ENCODE assay signal across 23 cellular contexts in the genomic region with DNA sequence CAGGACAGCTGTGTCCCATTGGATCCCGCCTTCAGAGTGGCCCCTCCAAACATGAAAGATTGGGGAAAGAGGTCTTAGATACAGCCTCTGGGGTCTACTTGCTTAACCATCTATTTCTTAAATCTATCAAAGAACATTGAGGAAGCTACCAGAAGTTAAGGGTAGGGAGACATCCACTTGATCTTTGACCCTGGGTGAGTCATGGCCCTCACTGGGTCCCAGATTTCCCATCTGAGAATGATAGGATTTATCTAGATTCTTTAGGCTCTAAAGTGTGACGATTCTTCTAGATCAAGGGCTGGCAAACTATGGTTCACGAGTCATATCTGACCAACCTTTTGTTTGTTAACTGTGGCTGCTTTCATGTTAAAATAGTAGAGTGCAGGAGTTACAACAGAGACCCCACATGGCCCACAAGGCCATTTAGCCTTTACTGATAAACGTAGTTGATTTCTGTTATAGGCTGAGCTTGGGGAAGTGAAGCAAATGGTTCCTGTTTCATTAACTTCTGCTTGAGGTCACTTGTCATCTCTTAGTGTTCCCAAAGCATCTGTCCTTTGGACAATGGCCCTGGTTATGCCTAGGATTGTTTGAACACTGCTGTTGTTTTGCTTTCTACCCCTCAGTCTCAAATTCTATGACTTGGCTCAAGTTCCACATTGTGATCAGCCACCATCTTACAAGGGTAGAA. TPM values are rescaled to one million over a fixed set of nuclear protein-coding genes. Genes with fewer than 3 reads are reported as not detected.
DNase-seq lines count a peak whose midpoint lies in the region; ATAC-seq, FAIRE-seq and TF ChIP-seq lines count a peak whose summit lies in the region.
"Had no signal": no experiment of that assay in that cellular context is flagged by ENCODE, and none has a peak within 500 bp of the region (broad histone marks: within the 10 kb centered on the region; RNA-seq: fewer than 3 reads in every experiment).

No MANE protein-coding gene starts in this region.

- no peak overlapping the region for H3K4me2 ChIP-seq in PC-3 (ENCODE audit: low read length)
- no peak overlapping the region for H3K4me2 ChIP-seq in hepatocyte

- H3K27ac ChIP-seq in right cardiac atrium (ENCODE audit: low read length) (no peak overlapping the region), PC-3 (ENCODE audit: low read length) (no peak overlapping the region), hepatocyte (peak overlapping the region; percentile 53)
- H3K27ac ChIP-seq: neutrophil, right atrium auricular region had no signal

- CTCF ChIA-PET in PC-3 (lab: Charles Lee), result no interaction called here

- DNase-seq in Right ventricle myocardium superior, result no peak
- DNase-seq in right cardiac atrium, result no peak
- DNase-seq in PC-3, result peak; percentile 5
- no peak for DNase-seq in hepatocyte (ENCODE audit: low spot score)
- no peak for DNase-seq in omental fat pad (ENCODE audit: low spot score)
- no peak for DNase-seq in hippocampal formation (lab: John Stamatoyannopoulos, UW)
- DNase-seq in left lobe of liver (ENCODE audit: low spot score), result no peak
- no peak for DNase-seq in D721Med (ENCODE audit: insufficient read length, low spot score)
- DNase-seq: 8988T; activated CD4-positive, alpha-beta T cell treated with anti-CD3 and anti-CD28 coated beads, Interleukin-2, amount 10 ng/mL, durations not matched to agents 24 days and 14 days; activated effector memory CD4-positive, alpha-beta T cell treated with anti-CD3 and anti-CD28 coated beads, Interleukin-2, amount 50 U/mL, for 16 hours; BE2C; dermis blood vessel endothelial cell; head of caudate nucleus; NCI-H1092 treated with DMSO at 0.1 percent for 48 hours; NCI-H2081 treated with DMSO at 0.1 percent for 48 hours; NK-92 treated with Interleukin-12 subunit alpha and Interleukin-12 subunit beta, amount 100 ng/mL, for 24 hours; T-helper 1 cell had no signal

- no peaks in the 10 kb centered on the region for H3F3A ChIP-seq in PC-3 (ENCODE audit: low read length, unreplicated experiment)

- FAIRE-seq in D721Med (lab: Jason Lieb, UNC), result no peak
- FAIRE-seq: H54, K562 had no signal

- H3K9me3 ChIP-seq in right cardiac atrium (ENCODE audit: control insufficient read depth, low read length) (no peaks in the 10 kb centered on the region), PC-3 (ENCODE audit: low read length) (no peaks in the 10 kb centered on the region), hepatocyte (ENCODE audit: low read depth) (no peaks in the 10 kb centered on the region)
- H3K9me3 ChIP-seq: BE2C, neutrophil, right atrium auricular region had no signal

- H3K9me2 ChIP-seq in PC-3 (replicated peaks; ENCODE audit: low read length) (no peaks in the 10 kb centered on the region), hepatocyte (replicated peaks; ENCODE audit: insufficient read depth) (no peaks in the 10 kb centered on the region)

- BruUV-seq in PC-3 (replicated peaks; lab: Mats Ljungman, UMichigan), result no TSS peak

- H3K4me3 ChIP-seq in right cardiac atrium (ENCODE audit: low read length) (no peak overlapping the region), PC-3 (ENCODE audit: low read length) (no peak overlapping the region), hepatocyte (no peak overlapping the region)
- H3K4me3 ChIP-seq: K562, right atrium auricular region had no signal

- 78% methylated on average over 4 of the region's 4 CpGs for WGBS in right cardiac atrium
- 71% methylated on average over 4 of the region's 4 CpGs for WGBS in hepatocyte (ENCODE audit: low lambda C conversion rate, missing lambda C conversion rate)

- H2AFZ ChIP-seq in PC-3 (ENCODE audit: low read length) (no peak overlapping the region), hepatocyte (no peak overlapping the region)

- ATAC-seq in Right ventricle myocardium superior (ENCODE audit: poor library complexity) (peak; percentile 37), right cardiac atrium (no peak), PC-3 (no peak), omental fat pad (ENCODE audit: low FRiP score) (no peak), left lobe of liver (no peak)
- ATAC-seq: K562 had no signal

- POLR2A ChIA-PET in PC-3 (lab: Charles Lee; ENCODE audit: unreplicated experiment), result no interaction called here

- no peaks in the 10 kb centered on the region for H4K20me1 ChIP-seq in PC-3 (ENCODE audit: low read length)
- no peaks in the 10 kb centered on the region for H4K20me1 ChIP-seq in hepatocyte (ENCODE audit: insufficient read depth, poor library complexity, severe bottlenecking)

- H3K4me1 ChIP-seq in right cardiac atrium (ENCODE audit: control insufficient read depth, insufficient read depth, low read length) (no peaks in the 10 kb centered on the region), PC-3 (ENCODE audit: insufficient read depth, low read length) (no peaks in the 10 kb centered on the region; the same call in 1 of the 2 replicates), hepatocyte (ENCODE audit: insufficient read depth) (no peaks in the 10 kb centered on the region)
- H3K4me1 ChIP-seq: BE2C, right atrium auricular region had no signal

- H3K9ac ChIP-seq in PC-3 (ENCODE audit: low read length), result no peak overlapping the region

- H3K36me3 ChIP-seq in PC-3 (ENCODE audit: low read depth, low read length) (no peaks in the 10 kb centered on the region), hepatocyte (replicated peaks; ENCODE audit: insufficient read depth, low read depth) (no peaks in the 10 kb centered on the region)
- H3K36me3 ChIP-seq: BE2C, neutrophil, right atrium auricular region had no signal

- TF ChIP-seq CTCF in PC-3 (conservative IDR thresholded peaks at IDR 0.05; ENCODE audit: low read depth, low read length), result no peak
- TF ChIP-seq CTCF in hepatocyte (IDR thresholded peaks at IDR 0.05; ENCODE audit: poor library complexity), result no peak
- no peak for TF ChIP-seq CTCF in omental fat pad (IDR thresholded peaks at IDR 0.05)
- no peak for TF ChIP-seq CTCF in D721Med (IDR thresholded peaks at IDR 0.05; ENCODE audit: insufficient read depth, missing control alignments)

- H3K79me2 ChIP-seq in PC-3 (ENCODE audit: low read length) (no peaks in the 10 kb centered on the region), hepatocyte (peaks cover 2% of the 10 kb centered on the region)

- no peaks in the 10 kb centered on the region for H3K27me3 ChIP-seq in right cardiac atrium (ENCODE audit: control insufficient read depth, insufficient read depth)
- no peaks in the 10 kb centered on the region for H3K27me3 ChIP-seq in PC-3 (ENCODE audit: low read length)
- H3K27me3 ChIP-seq in hepatocyte, result no peaks in the 10 kb centered on the region
- H3K27me3 ChIP-seq: BE2C, neutrophil, right atrium auricular region had no signal

- intact Hi-C loops in Right ventricle myocardium superior (cut with DNase I), result loop anchor here (5.0 kb wide), 1 partner anchor 241 kb away; no protein-coding TSS in a partner anchor
- intact Hi-C loops in right cardiac atrium (cut with DNase I), result loop anchor here in 3 of 4 donors (5.0 to 10.0 kb wide), 4 partner anchors 238 to 511 kb away; no protein-coding TSS in a partner anchor
- intact Hi-C loops in PC-3 (cut with micrococcal nuclease), result loop anchor here (5.0 to 10.0 kb wide), 2 partner anchors 276 to 508 kb away; no protein-coding TSS in a partner anchor

RNA-seq across cellular contexts. Expression of gene MUC13, which starts 8.0 kb away (rescaled TPM):
- not detected for total RNA-seq in Right ventricle myocardium superior
- not detected for total RNA-seq in right cardiac atrium
- polyA plus RNA-seq in right cardiac atrium, result 0.05 TPM
- total RNA-seq in PC-3 (2014; rRNA removed), result 0.04 TPM in 1 of 2 replicates, not detected in the other
- total RNA-seq in hepatocyte, result 297 and 324 TPM in 2 replicates
- 78.0 and 84.4 TPM in 2 replicates for polyA plus RNA-seq in hepatocyte
- not detected for total RNA-seq in omental fat pad
- 0.50 TPM for total RNA-seq in left lobe of liver
- total RNA-seq: activated CD4-positive, alpha-beta T cell treated with anti-CD3 and anti-CD28 coated beads, Interleukin-2, amount 10 ng/mL, durations not matched to agents 24 days and 14 days; dermis blood vessel endothelial cell; right atrium auricular region; ureter had no signal
- polyA plus RNA-seq: K562 had no signal

RNA-seq across cellular contexts. Expression of gene ITGB5, which starts 39.4 kb away (rescaled TPM):
- total RNA-seq in Right ventricle myocardium superior (112 TPM), right cardiac atrium (100 to 1,000 TPM; 107 to 170 (median 126) TPM), PC-3 (2014; rRNA removed) (67.2 and 89.4 TPM in 2 replicates), hepatocyte (97.0 and 109 TPM in 2 replicates), omental fat pad (100 to 1,000 TPM; 155 to 452 (median 234) TPM), left lobe of liver (74.7 TPM)
- polyA plus RNA-seq in right cardiac atrium (39.0 TPM), hepatocyte (103 and 113 TPM in 2 replicates)

Comparison
In these comparisons a context has a peak if more than half of its experiments do, and no peak if none do; other contexts are left out.
1. RNA of gene MUC13, which starts 8.0 kb away (total RNA-seq): 297 to 324 TPM in hepatocyte; 0.50 TPM in left lobe of liver (single experiment), not detected in omental fat pad, not detected in right cardiac atrium, 0.04 TPM in PC-3 and not detected in Right ventricle myocardium superior (single experiment); every median in the first group is over 100 times any median in the second.